In the genomic region with DNA sequence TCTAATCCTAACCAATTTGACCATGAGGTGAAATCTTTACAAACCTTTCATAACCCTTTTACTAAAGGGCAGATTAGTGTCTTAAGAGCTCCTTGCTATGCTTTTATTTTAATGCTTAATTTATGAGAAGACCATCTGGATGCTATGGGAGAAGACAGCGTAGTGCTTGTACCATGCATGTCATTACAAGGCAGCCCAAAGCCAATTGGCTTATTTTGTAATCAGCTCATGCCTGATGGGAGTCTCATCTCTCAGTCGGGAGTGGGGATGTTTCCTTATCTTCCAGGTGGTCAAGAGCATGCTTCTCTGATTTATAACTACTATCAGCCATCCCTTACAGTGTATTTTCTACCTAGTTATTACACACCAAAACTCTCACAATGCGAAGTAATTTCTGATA, we compare ENCODE assay signal across 18 cellular contexts.
"Had no signal": no experiment of that assay in that cellular context is flagged by ENCODE, and none has a peak within 500 bp of the region (broad histone marks: within the 10 kb centered on the region; RNA-seq: fewer than 3 reads in every experiment).

No MANE protein-coding gene starts in this region.

- DNase-seq: activated B cell treated with CpG ODN at 0.5 μM for 24 hours; activated CD4-positive, alpha-beta memory T cell treated with anti-CD3 and anti-CD28 coated beads, Interleukin-2, amount 10 ng/mL, durations not matched to agents 7 days and 5 days; activated CD4-positive, alpha-beta T cell treated with anti-CD3 and anti-CD28 coated beads, Interleukin-2, amount 10 ng/mL, durations not matched to agents 7 days and 5 days; activated gamma-delta T cell; activated naive CD4-positive, alpha-beta T cell treated with anti-CD3 and anti-CD28 coated beads for 36 hours; activated T-cell treated with anti-CD3 and anti-CD28 coated beads for 4 hours; activated T-cell treated with anti-CD3 and anti-CD28 coated beads, Interleukin-2, amount 50 U/mL, for 48 hours; amygdala; NCI-H1105; NCI-H1436; NCI-H1694 treated with DMSO at 0.1 percent for 48 hours; NCI-H2029 treated with DMSO at 0.1 percent for 48 hours; NCI-H345; NCI-H510A; PC-9; SHP77 treated with DMSO at 0.1 percent for 48 hours; T-helper 9 cell had no signal

- H3K4me2 ChIP-seq: KMS-11, PC-9 had no signal

- H3K4me3 ChIP-seq: PC-9 had no signal

- H3K9ac ChIP-seq: KMS-11 had no signal

- H3K27ac ChIP-seq: KMS-11, PC-9 had no signal

- H2AFZ ChIP-seq: PC-9 had no signal
